In genomic region chr12:27541031-27541719, GRCh38 we compare ENCODE assay signal across 17 cellular contexts. TPM values are rescaled to one million over a fixed set of nuclear protein-coding genes. Genes with fewer than 3 reads are reported as not detected.
A peak's percentile ranks its signal among the peaks of the same experiment; 100 is the strongest.
DNase-seq lines count a peak whose midpoint lies in the region; ATAC-seq, FAIRE-seq and TF ChIP-seq lines count a peak whose summit lies in the region.
"Had no signal": no experiment of that assay in that cellular context is flagged by ENCODE, and none has a peak within 500 bp of the region (broad histone marks: within the 10 kb centered on the region; RNA-seq: fewer than 3 reads in every experiment).

No MANE protein-coding gene starts in this region.

- H3K27ac ChIP-seq in GM23248 (peak overlapping the region; percentile 90), OCI-LY7 (ENCODE audit: low read depth, low read length, poor library complexity, severe bottlenecking) (no peak overlapping the region), pancreas (no peak overlapping the region), tibial nerve (no peak overlapping the region)
- H3K27ac ChIP-seq: stomach had no signal

- H3K36me3 ChIP-seq in GM23248 (ENCODE audit: low read depth) (no peaks in the 10 kb centered on the region), OCI-LY7 (ENCODE audit: insufficient read depth, low read length) (no peaks in the 10 kb centered on the region), pancreas (no peaks in the 10 kb centered on the region), tibial nerve (no peaks in the 10 kb centered on the region)

- H3F3A ChIP-seq in GM23248 (ENCODE audit: insufficient read depth) = peaks cover 51% of the 10 kb centered on the region

- H3K27me3 ChIP-seq in GM23248 (replicated peaks; ENCODE audit: insufficient read depth) (no peaks in the 10 kb centered on the region), pancreas (no peaks in the 10 kb centered on the region), tibial nerve (no peaks in the 10 kb centered on the region)
- H3K27me3 ChIP-seq: SJSA1, stomach had no signal

- TF ChIP-seq POLR2A in tibial nerve (IDR thresholded peaks at IDR 0.05) = no peak

- H3K9me2 ChIP-seq in GM23248 (ENCODE audit: insufficient read depth) = no peaks in the 10 kb centered on the region
- no peaks in the 10 kb centered on the region for H3K9me2 ChIP-seq in OCI-LY7 (ENCODE audit: insufficient read depth, low read length)

- POLR2A ChIA-PET in OCI-LY7 (lab: Charles Lee) = interaction anchor here (0.6 to 1.8 kb wide), 6 partner anchors 10 to 622 kb away, joined by 3 to 8 read pairs (median 3); no protein-coding TSS in a partner anchor

- H4K20me1 ChIP-seq in GM23248 (ENCODE audit: insufficient read depth) = no peaks in the 10 kb centered on the region
- H4K20me1 ChIP-seq in OCI-LY7 (ENCODE audit: insufficient read depth, low read length) = no peaks in the 10 kb centered on the region

- H3K4me2 ChIP-seq in GM23248 (ENCODE audit: unreplicated experiment) (no peak overlapping the region), OCI-LY7 (ENCODE audit: low read length) (peak overlapping the region; percentile 34)

- H3K4me3 ChIP-seq in GM23248 (no peak overlapping the region), OCI-LY7 (ENCODE audit: low read depth, low read length, poor library complexity, severe bottlenecking) (no peak overlapping the region), pancreas (no peak overlapping the region), tibial nerve (no peak overlapping the region)
- H3K4me3 ChIP-seq: SJSA1, stomach had no signal

- TF ChIP-seq EP300 in tibial nerve (IDR thresholded peaks at IDR 0.05) = no peak

- TF ChIP-seq CTCF in OCI-LY7 (conservative IDR thresholded peaks at IDR 0.05; ENCODE audit: low read length) = no peak
- no peak for TF ChIP-seq CTCF in pancreas (IDR thresholded peaks at IDR 0.05)
- TF ChIP-seq CTCF in D721Med (IDR thresholded peaks at IDR 0.05; ENCODE audit: insufficient read depth, missing control alignments) = no peak
- TF ChIP-seq CTCF in tibial nerve (IDR thresholded peaks at IDR 0.05) = no peak

- no peak overlapping the region for H3K9ac ChIP-seq in GM23248

- intact Hi-C loops in OCI-LY7 (cut with micrococcal nuclease; ENCODE audit: unreplicated experiment) = no loop called here
- intact Hi-C loops in pancreas (cut with DNase I) = no loop called here

- in situ Hi-C loops in GM23248 (cut with MboI) = no loop called here

- 83 to 85% methylated on average over 8 of the region's 8 CpGs for WGBS in GM23248 (ENCODE audit: low coverage in 1 of 2, low lambda C conversion rate in 2 of 2, missing lambda C conversion rate in 2 of 2), 2 experiments
- WGBS in pancreas, 2 donors = 33 to 35% methylated on average over 8 of the region's 8 CpGs
- WGBS in tibial nerve, 2 donors = 72 to 81% methylated on average over 8 of the region's 8 CpGs

- H3K79me2 ChIP-seq in GM23248 (ENCODE audit: insufficient read depth) (peaks cover 99% of the 10 kb centered on the region), OCI-LY7 (ENCODE audit: insufficient read depth, low read depth, low read length) (peaks cover 15% of the 10 kb centered on the region; the same call in 1 of the 2 replicates)

- ATAC-seq in esophagus mucosa (peak; percentile 92), pancreas (peak; percentile 50 to 86 (median 78)), HG03095 (IDR thresholded peaks at IDR 0.05; ENCODE audit: unreplicated experiment) (no peak), HG02763 (IDR thresholded peaks at IDR 0.05; ENCODE audit: unreplicated experiment) (no peak)
- ATAC-seq: activated CD8-positive, alpha-beta T cell treated with anti-CD3 and anti-CD28 coated beads for 36 hours; HepG2 had no signal

- no peak for FAIRE-seq in pancreas (lab: Jason Lieb, UNC)
- no peak for FAIRE-seq in D721Med (lab: Jason Lieb, UNC)
- FAIRE-seq: HepG2 had no signal

- BruUV-seq in OCI-LY7 (replicated peaks; lab: Mats Ljungman, UMichigan) = no TSS peak

- H2AFZ ChIP-seq in GM23248 (no peak overlapping the region), OCI-LY7 (ENCODE audit: low read length) (no peak overlapping the region)

- H3K9me3 ChIP-seq in GM23248 (ENCODE audit: low read depth) = no peaks in the 10 kb centered on the region
- no peaks in the 10 kb centered on the region for H3K9me3 ChIP-seq in OCI-LY7 (ENCODE audit: low read length)
- no peaks in the 10 kb centered on the region for H3K9me3 ChIP-seq in pancreas
- no peaks in the 10 kb centered on the region for H3K9me3 ChIP-seq in tibial nerve
- H3K9me3 ChIP-seq: SJSA1, stomach had no signal

- CTCF ChIA-PET in OCI-LY7 (lab: Charles Lee; ENCODE audit: unreplicated experiment) = no interaction called here

- DNase-seq in GM23248 (no peak), OCI-LY7 (ENCODE audit: low spot score) (no peak), pancreas (peak in 1 of 6 donors; percentile 33), D721Med (ENCODE audit: insufficient read length, low spot score) (no peak), tibial nerve (ENCODE audit: low spot score in 2 of 2) (no peak)
- DNase-seq: activated CD8-positive, alpha-beta T cell treated with anti-CD3 and anti-CD28 coated beads for 36 hours; DMS79 treated with DMSO at 0.1 percent for 48 hours; foreskin fibroblast; immature natural killer cell; MV-4-11; occipital lobe; stomach had no signal

- H3K4me1 ChIP-seq in GM23248 (ENCODE audit: insufficient read depth) = peaks cover 58% of the 10 kb centered on the region
- peaks cover 39% of the 10 kb centered on the region for H3K4me1 ChIP-seq in OCI-LY7 (ENCODE audit: insufficient read depth, low read length, poor library complexity, severe bottlenecking)
- H3K4me1 ChIP-seq in pancreas = peaks cover 5 to 19% (median 10%) of the 10 kb centered on the region in 3 donors
- peaks cover 0 to 50% (median 17%) of the 10 kb centered on the region in 4 donors for H3K4me1 ChIP-seq in tibial nerve

RNA-seq across cellular contexts. Expression of gene PPFIBP1, which starts 17.2 kb away (rescaled TPM):
- total RNA-seq in GM23248 (2014; rRNA removed; shearing (Covaris generic)) = 99.7 and 101 TPM in 2 replicates
- polyA plus RNA-seq in GM23248 (2016; fragmentation: Nextera tagmentation; extraction: Ambion mirVana) (80.2 and 86.0 TPM in 2 replicates), pancreas (10 to 100 TPM; 12.1 to 12.5 TPM)
- total RNA-seq in OCI-LY7 (2014; rRNA removed; shearing (Covaris generic)) = 7.3 and 12.7 TPM in 2 replicates
- total RNA-seq in OCI-LY7 (2022) (12.1 and 14.6 TPM in 2 replicates), esophagus mucosa (57.3 TPM), pancreas (10 to 100 TPM; 29.8 to 50.3 (median 34.7) TPM), tibial nerve (100 to 1,000 TPM in 1 of 4 donors, 10 to 100 TPM in 3; 56.9 to 110 (median 72.5) TPM)

Comparison
In these comparisons a context has a peak if more than half of its experiments do, and no peak if none do; other contexts are left out.
1. ATAC-seq: peak in esophagus mucosa (single experiment) and pancreas (4 of 4); none in HG03095 (single experiment) and HG02763 (single experiment).